Comparison of ENCODE assay signal across 18 cellular contexts in genomic region chr16:72818286-72818845, GRCh38.
DNase-seq lines count a peak whose midpoint lies in the region; ATAC-seq, FAIRE-seq and TF ChIP-seq lines count a peak whose summit lies in the region.
"Had no signal": no experiment of that assay in that cellular context is flagged by ENCODE, and none has a peak within 500 bp of the region (broad histone marks: within the 10 kb centered on the region; RNA-seq: fewer than 3 reads in every experiment).

No MANE protein-coding gene starts in this region.

- no peak overlapping the region for H4K8ac ChIP-seq in H1 (ENCODE audit: extremely low read depth, insufficient read depth, low read length)

- H3K4me1 Mint-ChIP-seq in neural progenitor cell: peaks cover 8% of the 10 kb centered on the region
- H3K4me1 Mint-ChIP-seq: stimulated activated naive B cell treated with anti-CD40 and anti-IgM and Interleukin-4, amounts not matched to agents 10 μg/mL and 1 μg/mL and 100 μg/mL, for 72 hours had no signal

- H3K27ac ChIP-seq in H1 (ENCODE audit: low read depth, low read length) (no peak overlapping the region), neural progenitor cell (no peak overlapping the region)
- H3K27ac ChIP-seq: HL-60, SJCRH30, vagina had no signal

- H3K27me3 Mint-ChIP-seq in neural progenitor cell (ENCODE audit: insufficient read depth, low read depth): no peaks in the 10 kb centered on the region
- H3K27me3 Mint-ChIP-seq: stimulated activated naive B cell treated with anti-CD40 and anti-IgM and Interleukin-4, amounts not matched to agents 10 μg/mL and 1 μg/mL and 100 μg/mL, for 72 hours had no signal

- no peak overlapping the region for H3K27ac Mint-ChIP-seq in neural progenitor cell
- H3K27ac Mint-ChIP-seq: stimulated activated naive B cell treated with anti-CD40 and anti-IgM and Interleukin-4, amounts not matched to agents 10 μg/mL and 1 μg/mL and 100 μg/mL, for 72 hours had no signal

- no peak overlapping the region for H4K91ac ChIP-seq in H1 (replicated peaks; ENCODE audit: insufficient read length, low read length)

- WGBS in H1 (ENCODE audit: extremely low coverage in 1 of 2, insufficient coverage in 1 of 2, insufficient read length in 1 of 2, insufficient replicate concordance in 2 of 2, low coverage in 1 of 2, low lambda C conversion rate in 2 of 2, missing lambda C conversion rate in 1 of 2), 2 experiments: 67% methylated on average over 4 of the region's 4 CpGs; no CpG with 5 or more reads in 1 of the 2 experiments

- H4K20me1 ChIP-seq in H1 (replicated peaks in 1 of 2; ENCODE audit: control insufficient read depth in 1 of 2, insufficient read depth in 2 of 2, low read length in 2 of 2): no peaks in the 10 kb centered on the region
- no peaks in the 10 kb centered on the region for H4K20me1 ChIP-seq in neural progenitor cell (ENCODE audit: low read depth)

- POLR2A ChIA-PET in H1 (lab: Charles Lee; ENCODE audit: partially characterized antibody): interaction anchor here (0.9 kb wide), 1 partner anchor 21 kb away, joined by 3 read pairs; no protein-coding TSS in a partner anchor

- H3K36me3 Mint-ChIP-seq in neural progenitor cell: peaks cover 10% of the 10 kb centered on the region

- H3K4ac ChIP-seq in H1 (replicated peaks; ENCODE audit: insufficient read length, low read depth, low read length): no peak overlapping the region

- peak; percentile 21 for DNase-seq in EH (ENCODE audit: low read depth)
- DNase-seq in NB4 (ENCODE audit: low read depth): peak; percentile 24
- peak; percentile 5 to 57 for DNase-seq in H1 (ENCODE audit: low read depth in 1 of 2, low spot score in 2 of 2)
- peak; percentile 49 for DNase-seq in neural progenitor cell (ENCODE audit: low spot score)
- no peak for DNase-seq in left cardiac atrium
- DNase-seq in NCI-H524 treated with DMSO at 0.1 percent for 48 hours (lab: John Stamatoyannopoulos, UW): no peak
- DNase-seq in HUDEP-2 (lab: John Stamatoyannopoulos, UW; ENCODE audit: unreplicated experiment in 76 of 76): no peak
- no peak for DNase-seq in middle frontal gyrus (ENCODE audit: extremely low spot score, low spot score)
- DNase-seq: C1 segment of cervical spinal cord; gastrocnemius medialis; retina; SJCRH30; stimulated activated CD4-positive, alpha-beta T cell treated with anti-CD3 and anti-CD28 coated beads, Interleukin-4, amount 100 ng/mL, for 4 hours; stimulated activated naive B cell treated with anti-CD40 and anti-IgM and Interleukin-4, amounts not matched to agents 10 μg/mL and 1 μg/mL and 100 μg/mL, for 72 hours had no signal

- H3K56ac ChIP-seq in H1 (replicated peaks; ENCODE audit: insufficient read length, low read depth, low read length): no peak overlapping the region

- intact Hi-C loops in left cardiac atrium (cut with DNase I): no loop called here

- FAIRE-seq in H1 (lab: Jason Lieb, UNC): no peak
- FAIRE-seq: islet of Langerhans had no signal

- H3K79me1 ChIP-seq in H1 (ENCODE audit: low read depth, low read length): no peaks in the 10 kb centered on the region

- no peak for ATAC-seq in left cardiac atrium
- ATAC-seq: gastrocnemius medialis; stimulated activated naive B cell treated with anti-CD40 and anti-IgM and Interleukin-4, amounts not matched to agents 10 μg/mL and 1 μg/mL and 100 μg/mL, for 72 hours had no signal

- no peak overlapping the region for H3K14ac ChIP-seq in H1 (ENCODE audit: insufficient read length)

- no peaks in the 10 kb centered on the region for H3K9me3 ChIP-seq in H1 (ENCODE audit: insufficient read depth in 2 of 2, low read depth in 1 of 2, low read length in 1 of 2)
- no peaks in the 10 kb centered on the region for H3K9me3 ChIP-seq in neural progenitor cell (ENCODE audit: low read depth)
- H3K9me3 ChIP-seq: adrenal gland, gastrocnemius medialis, SJCRH30, vagina had no signal

- no peak overlapping the region for H2BK120ac ChIP-seq in H1 (replicated peaks; ENCODE audit: low read depth, low read length)

- H3K18ac ChIP-seq in H1 (ENCODE audit: extremely low read depth, low read length): no peak overlapping the region

- TF ChIP-seq EP300 in H1 (IDR thresholded peaks at IDR 0.05; ENCODE audit: borderline replicate concordance in 1 of 2, low read depth in 2 of 2, low read length in 2 of 2): no peak

- no peak overlapping the region for H2AK5ac ChIP-seq in H1 (ENCODE audit: low read depth, low read length)

- no peaks in the 10 kb centered on the region for H3K23me2 ChIP-seq in H1 (ENCODE audit: low read depth, low read length)

- no peak overlapping the region for H2BK15ac ChIP-seq in H1 (ENCODE audit: low read length)

- no peak overlapping the region for H3K9ac ChIP-seq in H1 (replicated peaks in 1 of 4; ENCODE audit: extremely low read depth in 1 of 4, low read depth in 3 of 4, low read length in 3 of 4)
- H3K9ac ChIP-seq in neural progenitor cell: no peak overlapping the region

- H3K79me2 ChIP-seq in H1 (ENCODE audit: control insufficient read depth in 1 of 2, insufficient read depth in 2 of 2, low read length in 2 of 2) (no peaks in the 10 kb centered on the region), neural progenitor cell (ENCODE audit: low read depth) (no peaks in the 10 kb centered on the region)

- no peak overlapping the region for H2BK5ac ChIP-seq in H1 (ENCODE audit: low read depth, low read length)

- H3F3A ChIP-seq in neural progenitor cell (ENCODE audit: low read depth): no peaks in the 10 kb centered on the region

- no peak for TF ChIP-seq POLR2A in NB4 (IDR thresholded peaks at IDR 0.05; ENCODE audit: extremely low read depth, insufficient read length)
- TF ChIP-seq POLR2A in H1 (IDR thresholded peaks at IDR 0.05; ENCODE audit: control extremely low read depth in 1 of 2, low read depth in 2 of 2, low read length in 2 of 2): no peak

- H3K23ac ChIP-seq in H1 (ENCODE audit: insufficient read length): no peak overlapping the region

- H3K4me3 ChIP-seq in NB4 (ENCODE audit: low read depth, low read length) (no peak overlapping the region), H1 (ENCODE audit: extremely low read depth in 1 of 4, insufficient read depth in 2 of 4, low read depth in 3 of 4, low read length in 4 of 4) (no peak overlapping the region), neural progenitor cell (no peak overlapping the region)
- H3K4me3 ChIP-seq: adrenal gland, gastrocnemius medialis, SJCRH30, vagina had no signal

- H2BK12ac ChIP-seq in H1 (ENCODE audit: low read depth, low read length): no peak overlapping the region

- H3K27me3 ChIP-seq in H1 (replicated peaks in 1 of 4; ENCODE audit: control insufficient read depth in 3 of 4, extremely low read depth in 1 of 4, insufficient read depth in 3 of 4, low read length in 3 of 4) (no peaks in the 10 kb centered on the region), neural progenitor cell (no peaks in the 10 kb centered on the region)
- H3K27me3 ChIP-seq: adrenal gland, gastrocnemius medialis, SJCRH30, vagina had no signal

- H2AFZ ChIP-seq in H1 (ENCODE audit: low read length) (no peak overlapping the region), neural progenitor cell (replicated peaks) (no peak overlapping the region)

- no peak overlapping the region for H4K5ac ChIP-seq in H1 (ENCODE audit: insufficient read length, low read depth, low read length)

- no peaks in the 10 kb centered on the region for H3K36me3 ChIP-seq in H1 (ENCODE audit: control insufficient read depth in 2 of 4, insufficient read depth in 4 of 4, low read length in 3 of 4)
- H3K36me3 ChIP-seq in neural progenitor cell: no peaks in the 10 kb centered on the region
- H3K36me3 ChIP-seq: adrenal gland, gastrocnemius medialis, SJCRH30, vagina had no signal

- H3K4me3 Mint-ChIP-seq in neural progenitor cell: no peak overlapping the region
- H3K4me3 Mint-ChIP-seq: stimulated activated naive B cell treated with anti-CD40 and anti-IgM and Interleukin-4, amounts not matched to agents 10 μg/mL and 1 μg/mL and 100 μg/mL, for 72 hours had no signal

- H3K9me3 Mint-ChIP-seq in neural progenitor cell: no peaks in the 10 kb centered on the region
- H3K9me3 Mint-ChIP-seq: stimulated activated naive B cell treated with anti-CD40 and anti-IgM and Interleukin-4, amounts not matched to agents 10 μg/mL and 1 μg/mL and 100 μg/mL, for 72 hours had no signal

- peak; percentile 30 to 44; a peak in 3 of 4 replicates for TF ChIP-seq RAD21 in H1 (IDR thresholded peaks at IDR 0.05 in 1 of 2, conservative IDR thresholded peaks at IDR 0.05 in 1 of 2; ENCODE audit: low read depth in 2 of 2, low read length in 2 of 2)

- peak; percentile 23 for TF ChIP-seq CTCF in NB4 (IDR thresholded peaks at IDR 0.05; ENCODE audit: low read depth, low read length)
- TF ChIP-seq CTCF in H1 (IDR thresholded peaks at IDR 0.05; ENCODE audit: control extremely low read depth in 1 of 3, insufficient read depth in 1 of 3, low read depth in 1 of 3, low read length in 3 of 3): peak; percentile 37 to 62 (median 53)
- TF ChIP-seq CTCF in neural progenitor cell (IDR thresholded peaks at IDR 0.05): peak; percentile 55

- H2BK20ac ChIP-seq in H1 (ENCODE audit: low read length): no peak overlapping the region

- H3K4me1 ChIP-seq in H1 (replicated peaks in 1 of 4; ENCODE audit: control insufficient read depth in 3 of 4, insufficient read depth in 4 of 4, low read length in 3 of 4) (no peaks in the 10 kb centered on the region), neural progenitor cell (peaks cover 13% of the 10 kb centered on the region)
- H3K4me1 ChIP-seq: SJCRH30, vagina had no signal

- CTCF ChIA-PET in H1 (lab: Charles Lee; ENCODE audit: partially characterized antibody): interaction anchor here (0.6 to 2.6 kb wide), 28 partner anchors 9 to 706 kb away, joined by 3 to 18 read pairs (median 4); no protein-coding TSS in a partner anchor

- H3K4me2 ChIP-seq in H1 (ENCODE audit: insufficient read depth in 1 of 2, low read depth in 2 of 2, low read length in 2 of 2) (no peak overlapping the region), neural progenitor cell (no peak overlapping the region)

TF ChIP-seq in H1, 55 proteins besides CTCF, POLR2A, EP300 and RAD21 (continues in another document):
- TF ChIP-seq MAX (IDR thresholded peaks at IDR 0.05) (0 out of 2 replicates have a peak, but pooled peaks have one; percentile 13), KDM1A (IDR thresholded peaks at IDR 0.05; ENCODE audit: borderline replicate concordance, low read length) (no peak), ATF3 (IDR thresholded peaks at IDR 0.05; ENCODE audit: insufficient read depth, low read depth, low read length) (no peak), TAF7 (optimal IDR thresholded peaks at IDR 0.05; ENCODE audit: borderline replicate concordance, low read depth, low read length) (no peak)

Comparison
In these comparisons a context has a peak if more than half of its experiments do, and no peak if none do; other contexts are left out.
1. DNase-seq: peak in EH (single experiment), NB4 (single experiment), H1 (2 of 2) and neural progenitor cell (single experiment); none in left cardiac atrium (single experiment), NCI-H524 treated with DMSO at 0.1 percent for 48 hours (single experiment), HUDEP-2 (0 of 76) and middle frontal gyrus (single experiment).
2. Peak in every context shown above with its lines, with median percentiles within 50 percentile points of each other: CTCF ChIP-seq.